26 cellular contexts compared by ENCODE assay signal in genomic region chr1:29959356-29959755, GRCh38.
"Had no signal": no experiment of that assay in that cellular context is flagged by ENCODE, and none has a peak within 500 bp of the region (broad histone marks: within the 10 kb centered on the region; RNA-seq: fewer than 3 reads in every experiment).

No MANE protein-coding gene starts in this region.

- H3K4me3 ChIP-seq: MG63, PC-9, Peyer's patch, SJSA1, SK-N-MC had no signal

- H3K27ac ChIP-seq: PC-9, Peyer's patch, SJSA1, SK-N-MC had no signal

- H2AFZ ChIP-seq: PC-9 had no signal

- H3K4me2 ChIP-seq: PC-9 had no signal

- H3K4me1 ChIP-seq: Peyer's patch, SJSA1 had no signal

- ATAC-seq: HepG2 had no signal

- H3K36me3 ChIP-seq: MG63, Peyer's patch, SJSA1 had no signal

- H3K27me3 ChIP-seq: MG63, Peyer's patch, SJSA1 had no signal

- FAIRE-seq: HepG2 had no signal

- DNase-seq: IMR-90, Karpas-422, KG1, MG63, NCI-H1092, NCI-H1105 treated with DMSO at 0.1 percent for 48 hours, NCI-H1417 treated with DMSO at 0.1 percent for 48 hours, NCI-H146, NCI-H187, NCI-H2029, NCI-H2081 treated with DMSO at 0.1 percent for 48 hours, NCI-H2171, NCI-H226, NCI-H446, NCI-H510A, NCI-H524 treated with DMSO at 0.1 percent for 48 hours, NCI-H69, NCI-H774, OCI-M1, PC-9, Peyer's patch, Right ventricle myocardium superior, SIG-M5 had no signal

- H3K9me3 ChIP-seq: MG63, Peyer's patch had no signal
